Comparison of ENCODE assay signal across 10 cellular contexts in genomic region chr2:224925822-224926124, GRCh38.
A peak's percentile ranks its signal among the peaks of the same experiment; 100 is the strongest.
DNase-seq lines count a peak whose midpoint lies in the region; ATAC-seq and TF ChIP-seq lines count a peak whose summit lies in the region.
"Had no signal": no experiment of that assay in that cellular context is flagged by ENCODE, and none has a peak within 500 bp of the region (broad histone marks: within the 10 kb centered on the region; RNA-seq: fewer than 3 reads in every experiment).

No MANE protein-coding gene starts in this region.

- H3K36me3 Mint-ChIP-seq in activated naive CD4-positive, alpha-beta T cell treated with anti-CD3 and anti-CD28 coated beads, Interleukin-2, amount 50 U/mL, for 72 hours: peaks cover 47 to 57% of the 10 kb centered on the region in 2 donors
- H3K36me3 Mint-ChIP-seq in natural killer cell: peaks cover 3% of the 10 kb centered on the region

- no peak overlapping the region for H2BK5ac ChIP-seq in trophoblast cell (ENCODE audit: low read depth, low read length, poor library complexity)

- H3K4me1 Mint-ChIP-seq in natural killer cell: peaks cover 78% of the 10 kb centered on the region in 2 donors

- no peak overlapping the region for H2AK5ac ChIP-seq in trophoblast cell (ENCODE audit: low read length)

- H2BK12ac ChIP-seq in trophoblast cell (ENCODE audit: low read length): no peak overlapping the region

- H3K4me3 Mint-ChIP-seq in natural killer cell: peak overlapping the region; percentile 72

- H3K27me3 ChIP-seq in trophoblast cell (ENCODE audit: insufficient read depth, low read length) (no peaks in the 10 kb centered on the region), MG63 (no peaks in the 10 kb centered on the region)

- H4K91ac ChIP-seq in trophoblast cell (ENCODE audit: low read depth, low read length): no peak overlapping the region

- H3K4me2 ChIP-seq in trophoblast cell (ENCODE audit: low read length): no peak overlapping the region

- no peak overlapping the region for H3K23ac ChIP-seq in trophoblast cell (ENCODE audit: low read length)

- no peak for TF ChIP-seq POLR2A in erythroblast (IDR thresholded peaks at IDR 0.05; ENCODE audit: low read length)

- H3K9me3 Mint-ChIP-seq in activated naive CD4-positive, alpha-beta T cell treated with anti-CD3 and anti-CD28 coated beads, Interleukin-2, amount 50 U/mL, for 72 hours: no peaks in the 10 kb centered on the region
- no peaks in the 10 kb centered on the region for H3K9me3 Mint-ChIP-seq in natural killer cell

- intact Hi-C loops in natural killer cell (cut with micrococcal nuclease): loop anchor here (2.0 to 5.0 kb wide), 4 partner anchors 21 to 117 kb away; partner anchors contain the start of gene DOCK10

- no peaks in the 10 kb centered on the region for H3K27me3 Mint-ChIP-seq in natural killer cell (ENCODE audit: low read depth in 2 of 2)

- no peaks in the 10 kb centered on the region for H3K79me1 ChIP-seq in trophoblast cell (ENCODE audit: low read length)

- no peak overlapping the region for H2BK120ac ChIP-seq in trophoblast cell (ENCODE audit: insufficient read depth, low read length, poor library complexity)

- H4K12ac ChIP-seq in trophoblast cell (ENCODE audit: low read depth, low read length): no peak overlapping the region

- no peak for TF ChIP-seq CTCF in natural killer cell (IDR thresholded peaks at IDR 0.05)

- no peak overlapping the region for H3K4me3 ChIP-seq in trophoblast cell (ENCODE audit: low read depth, low read length)
- no peak overlapping the region for H3K4me3 ChIP-seq in MG63
- H3K4me3 ChIP-seq: cardiac muscle cell, lung had no signal

- H3K9me3 ChIP-seq in trophoblast cell (ENCODE audit: insufficient read depth, low read depth, low read length) (no peaks in the 10 kb centered on the region), MG63 (no peaks in the 10 kb centered on the region)

- no peak overlapping the region for H3K4ac ChIP-seq in trophoblast cell (ENCODE audit: low read depth, low read length)

- H3K36me3 ChIP-seq in trophoblast cell (ENCODE audit: control insufficient read depth in 1 of 2, insufficient read depth in 2 of 2, low read length in 2 of 2): no peaks in the 10 kb centered on the region
- H3K36me3 ChIP-seq in MG63: peaks cover 17% of the 10 kb centered on the region
- H3K36me3 ChIP-seq: cardiac muscle cell had no signal

- no peak overlapping the region for H3K18ac ChIP-seq in trophoblast cell (ENCODE audit: low read length)

- no peak overlapping the region for H2AFZ ChIP-seq in trophoblast cell (ENCODE audit: insufficient read depth, low read length, poor library complexity)

- H3K9ac ChIP-seq in trophoblast cell (ENCODE audit: low read length): no peak overlapping the region

- H4K8ac ChIP-seq in trophoblast cell (ENCODE audit: low read depth, low read length): no peak overlapping the region

- H3K14ac ChIP-seq in trophoblast cell (ENCODE audit: low read length): no peak overlapping the region

- peak; percentile 26 for ATAC-seq in GM18868 (IDR thresholded peaks at IDR 0.05; ENCODE audit: unreplicated experiment)
- peak; percentile 51 for ATAC-seq in HG02870 (IDR thresholded peaks at IDR 0.05; ENCODE audit: unreplicated experiment)
- peak; percentile 53 to 60 for ATAC-seq in activated naive CD4-positive, alpha-beta T cell treated with anti-CD3 and anti-CD28 coated beads, Interleukin-2, amount 50 U/mL, for 72 hours
- ATAC-seq in natural killer cell: peak in 1 of 3 donors; percentile 14

- peak overlapping the region; percentile 97 to 99 for H3K27ac Mint-ChIP-seq in activated naive CD4-positive, alpha-beta T cell treated with anti-CD3 and anti-CD28 coated beads, Interleukin-2, amount 50 U/mL, for 72 hours
- H3K27ac Mint-ChIP-seq in natural killer cell: peak overlapping the region; percentile 80 to 90

- H3K79me2 ChIP-seq in trophoblast cell (ENCODE audit: control insufficient read depth, insufficient read depth, low read length, poor library complexity): no peaks in the 10 kb centered on the region

- no peak overlapping the region for H3K27ac ChIP-seq in trophoblast cell (ENCODE audit: low read depth, low read length)
- H3K27ac ChIP-seq: cardiac muscle cell had no signal

- H3K4me1 ChIP-seq in trophoblast cell (ENCODE audit: control insufficient read depth in 1 of 2, insufficient read depth in 2 of 2, low read length in 2 of 2): no peaks in the 10 kb centered on the region

- no peak for DNase-seq in activated naive CD4-positive, alpha-beta T cell treated with anti-CD3 and anti-CD28 coated beads, Interleukin-2, amount 50 U/mL, for 72 hours (ENCODE audit: low spot score in 2 of 2)
- DNase-seq in natural killer cell (no peak), foreskin melanocyte (no peak), erythroblast (lab: John Stamatoyannopoulos, UW) (no peak), trophoblast cell (no peak), MG63 (no peak)
